ENCODE assay signal across 8 cellular contexts in genomic region chr9:129802833-129803678, GRCh38. TPM values are rescaled to one million over a fixed set of nuclear protein-coding genes. Genes with fewer than 3 reads are reported as not detected.
A peak's percentile ranks its signal among the peaks of the same experiment; 100 is the strongest.
DNase-seq lines count a peak whose midpoint lies in the region; ATAC-seq, FAIRE-seq and TF ChIP-seq lines count a peak whose summit lies in the region.

TSS of gene TOR1B (plus strand) at chr9:129803184. CDS start at chr9:129803213, 29 bp downstream.

- H4K20me1 ChIP-seq in keratinocyte (ENCODE audit: control insufficient read depth, extremely low read depth, insufficient read depth, low read length), result no peaks in the 10 kb centered on the region

- TF ChIP-seq CTCF in AG09319 (IDR thresholded peaks at IDR 0.05; ENCODE audit: low read depth, low read length) (no peak), keratinocyte (optimal IDR thresholded peaks at IDR 0.05 in 1 of 3, IDR thresholded peaks at IDR 0.05 in 1 of 3, conservative IDR thresholded peaks at IDR 0.05 in 1 of 3; ENCODE audit: extremely low read depth in 1 of 3, insufficient read depth in 2 of 3, low read length in 3 of 3) (no peak)

- no peaks in the 10 kb centered on the region for H3K9me3 ChIP-seq in keratinocyte (ENCODE audit: control insufficient read depth, low read depth, low read length)

- FAIRE-seq in keratinocyte (lab: Jason Lieb, UNC), result no peak

- H3K36me3 ChIP-seq in keratinocyte (ENCODE audit: control insufficient read depth in 2 of 2, extremely low read depth in 1 of 2, insufficient read depth in 2 of 2, low read length in 2 of 2), result peaks cover 4% of the 10 kb centered on the region in 2 experiments

- H3K79me2 ChIP-seq in keratinocyte (ENCODE audit: control insufficient read depth, insufficient read depth, low read length), result peaks cover 9% of the 10 kb centered on the region

- H2AFZ ChIP-seq in keratinocyte (ENCODE audit: control insufficient read depth, low read length), result peak within 1 kb of the TSS; percentile 93

- H3K27ac ChIP-seq in keratinocyte (ENCODE audit: control insufficient read depth, insufficient read depth, low read length), result peak within 1 kb of the TSS; percentile 49

- no peaks in the 10 kb centered on the region for H3K27me3 ChIP-seq in keratinocyte (ENCODE audit: control insufficient read depth, extremely low read depth, insufficient read depth, low read length)

- no peaks in the 10 kb centered on the region for H3K9me1 ChIP-seq in keratinocyte (ENCODE audit: control insufficient read depth, extremely low read depth, insufficient read depth, low read length)

- peak; percentile 92 for ATAC-seq in GM19035 (IDR thresholded peaks at IDR 0.05; ENCODE audit: unreplicated experiment)
- ATAC-seq in HG03354 (IDR thresholded peaks at IDR 0.05; ENCODE audit: poor library complexity, severe bottlenecking, unreplicated experiment), result peak; percentile 97

- peaks cover 6% of the 10 kb centered on the region for H3K4me1 ChIP-seq in keratinocyte (ENCODE audit: control insufficient read depth, extremely low read depth, insufficient read depth, low read length)

- peak within 1 kb of the TSS; percentile 86 for H3K4me2 ChIP-seq in keratinocyte (ENCODE audit: control insufficient read depth, extremely low read depth, insufficient read depth, low read depth, low read length)

- peak within 1 kb of the TSS; percentile 39 for H3K9ac ChIP-seq in keratinocyte (ENCODE audit: control insufficient read depth, extremely low read depth, insufficient read depth, low read length)

- peak within 1 kb of the TSS; percentile 71 to 97 (median 82) for H3K4me3 ChIP-seq in keratinocyte (ENCODE audit: control insufficient read depth in 2 of 3, extremely low read depth in 1 of 3, insufficient read depth in 2 of 3, low read depth in 1 of 3, low read length in 3 of 3)

- peak; percentile 77 for DNase-seq in AG09319 (ENCODE audit: extremely low read depth, low read depth)
- peak; percentile 64 for DNase-seq in NCI-H446 treated with DMSO at 0.1 percent for 48 hours (lab: John Stamatoyannopoulos, UW)
- peak; percentile 94 for DNase-seq in activated CD4-positive, CD25-positive, alpha-beta regulatory T cell treated with anti-CD3 and anti-CD28 coated beads, Interleukin-2, amount 50 U/mL, for 72 hours
- peak; percentile 96 for DNase-seq in cerebellar cortex (ENCODE audit: low spot score)
- peak; percentile 76 for DNase-seq in keratinocyte (ENCODE audit: low read depth, low spot score)
- peak; percentile 87 to 95 (median 87) for DNase-seq in stimulated activated CD4-positive, alpha-beta T cell treated with anti-CD3 and anti-CD28 coated beads, Interleukin-12 subunit alpha, Interleukin-12 subunit beta, amount 100 ng/mL, for 48 hours (ENCODE audit: low read depth in 2 of 3, low spot score in 1 of 3)

- dilution Hi-C loops in keratinocyte (cut with MboI; ENCODE audit: extremely low pct_ligation_motif_present, low sequenced_read_pairs), result no loop called here

RNA-seq across cellular contexts. Expression of gene TOR1B, which starts in this region (rescaled TPM):
- polyA plus RNA-seq in keratinocyte, result 24.2 to 26.5 TPM (median 26.3 TPM) in 3 replicates
- polyA plus RNA-seq in keratinocyte (2011; ENCODE audit: low read depth), result 17.8 TPM
- polyA plus RNA-seq in keratinocyte (2011; cell fraction: cytosol; rRNA removed), result 11.6 and 14.1 TPM in 2 replicates
- polyA plus RNA-seq in keratinocyte (2011; cell fraction: nucleus; rRNA removed), result 47.0 and 48.2 TPM in 2 replicates
- polyA plus RNA-seq in keratinocyte (2012; ENCODE audit: low replicate concordance), result 16.2 and 17.2 TPM in 2 replicates
- 13.1 to 23.3 TPM (median 17.9 TPM) in 3 replicates for polyA minus RNA-seq in keratinocyte
- 11.5 TPM for polyA minus RNA-seq in keratinocyte (2011; cell fraction: cytosol; rRNA and poly(A)+ RNA removed)
- polyA minus RNA-seq in keratinocyte (2011; cell fraction: nucleus; rRNA and poly(A)+ RNA removed), result 25.7 and 39.6 TPM in 2 replicates

Comparison
In these comparisons a context has a peak if more than half of its experiments do, and no peak if none do; other contexts are left out.
1. Peak in every context shown above with its lines: DNase-seq, ATAC-seq, H3K4me3 ChIP-seq and H3K27ac ChIP-seq.